13 cellular contexts compared by ENCODE assay signal in genomic region chr5:178576591-178577351, GRCh38. TPM values are rescaled to one million over a fixed set of nuclear protein-coding genes. Genes with fewer than 3 reads are reported as not detected.
DNase-seq lines count a peak whose midpoint lies in the region; ATAC-seq and TF ChIP-seq lines count a peak whose summit lies in the region.
"Had no signal": no experiment of that assay in that cellular context is flagged by ENCODE, and none has a peak within 500 bp of the region (broad histone marks: within the 10 kb centered on the region; RNA-seq: fewer than 3 reads in every experiment).

No MANE protein-coding gene starts in this region.

- peak overlapping the region; percentile 31 for H3K9ac ChIP-seq in iPS-18a (ENCODE audit: low read length)

- intact Hi-C loops in CD14-positive monocyte (cut with micrococcal nuclease), result no loop called here
- intact Hi-C loops in dorsolateral prefrontal cortex (cut with DNase I), result no loop called here
- intact Hi-C loops in CD4-positive, alpha-beta T cell (cut with DNase I, micrococcal nuclease), result no loop called here
- intact Hi-C loops in aorta (cut with DNase I), result no loop called here

- H3K9me3 Mint-ChIP-seq in CD14-positive monocyte (peaks cover 3 to 11% (median 4%) of the 10 kb centered on the region in 7 donors), progenitor cell of endocrine pancreas (ENCODE audit: low read depth) (peaks cover 9% of the 10 kb centered on the region)
- H3K9me3 Mint-ChIP-seq in activated CD8-positive, alpha-beta memory T cell treated with anti-CD3 and anti-CD28 coated beads, Interleukin-2, amount 10 ng/mL, durations not matched to agents 7 days and 5 days (ENCODE audit: low read depth), result no peaks in the 10 kb centered on the region
- no peaks in the 10 kb centered on the region for H3K9me3 Mint-ChIP-seq in CD4-positive, alpha-beta T cell

- H3K27me3 Mint-ChIP-seq in CD14-positive monocyte (ENCODE audit: low read depth in 3 of 3) (peaks cover 23 to 40% (median 25%) of the 10 kb centered on the region in 3 donors), progenitor cell of endocrine pancreas (peaks cover 42% of the 10 kb centered on the region)
- peaks cover 41% of the 10 kb centered on the region for H3K27me3 Mint-ChIP-seq in activated CD8-positive, alpha-beta memory T cell treated with anti-CD3 and anti-CD28 coated beads, Interleukin-2, amount 10 ng/mL, durations not matched to agents 7 days and 5 days
- peaks cover 63% of the 10 kb centered on the region for H3K27me3 Mint-ChIP-seq in CD4-positive, alpha-beta T cell

- POLR2A ChIA-PET in CD4-positive, alpha-beta T cell (lab: Charles Lee), result no interaction called here

- H3K4me3 ChIP-seq in dorsolateral prefrontal cortex (peak overlapping the region in 56 of 59 donors; percentile 8 to 65 (median 46)), iPS-18a (ENCODE audit: low read length) (peak overlapping the region; percentile 50), aorta (ENCODE audit: low read length in 2 of 2) (no peak overlapping the region)

- peak overlapping the region; percentile 43 to 80 for H3K4me3 Mint-ChIP-seq in CD14-positive monocyte
- peak overlapping the region; percentile 73 for H3K4me3 Mint-ChIP-seq in progenitor cell of endocrine pancreas (ENCODE audit: low read depth)
- H3K4me3 Mint-ChIP-seq in activated CD8-positive, alpha-beta memory T cell treated with anti-CD3 and anti-CD28 coated beads, Interleukin-2, amount 10 ng/mL, durations not matched to agents 7 days and 5 days, result no peak overlapping the region
- no peak overlapping the region for H3K4me3 Mint-ChIP-seq in CD4-positive, alpha-beta T cell

- DNase-seq in CD14-positive monocyte (ENCODE audit: low spot score) (no peak), dorsolateral prefrontal cortex (no peak), progenitor cell of endocrine pancreas (ENCODE audit: low spot score, unreplicated experiment) (peak; percentile 36), NCI-H226 (no peak), aorta (no peak)
- DNase-seq in activated CD8-positive, alpha-beta memory T cell treated with anti-CD3 and anti-CD28 coated beads, Interleukin-2, amount 10 ng/mL, durations not matched to agents 7 days and 5 days, result no peak
- no peak for DNase-seq in CD4-positive, alpha-beta T cell
- DNase-seq: activated CD4-positive, alpha-beta T cell treated with anti-CD3 and anti-CD28 coated beads for 1 hour; Calu3; effector memory CD4-positive, alpha-beta T cell; PC-3 had no signal

- H3K27me3 ChIP-seq in dorsolateral prefrontal cortex (peaks cover 0 to 38% (median 12%) of the 10 kb centered on the region in 45 donors), iPS-18a (ENCODE audit: control insufficient read depth, insufficient read depth, low read length) (peaks cover 23% of the 10 kb centered on the region), aorta (ENCODE audit: control insufficient read depth in 1 of 2, insufficient read depth in 2 of 2, low read length in 1 of 2) (no peaks in the 10 kb centered on the region)
- H3K27me3 ChIP-seq in CD4-positive, alpha-beta T cell (ENCODE audit: control insufficient read depth, insufficient read depth, low read length), result peaks cover 30% of the 10 kb centered on the region

- H3K4me1 ChIP-seq in iPS-18a (ENCODE audit: control insufficient read depth, low read depth, low read length) (no peaks in the 10 kb centered on the region), aorta (ENCODE audit: control insufficient read depth in 1 of 2, insufficient read depth in 2 of 2, low read length in 2 of 2) (no peaks in the 10 kb centered on the region)

- 4% methylated on average over 75 to 92 of the region's 92 CpGs for WGBS in aorta, 2 donors

- H3K4me1 Mint-ChIP-seq in CD14-positive monocyte (peaks cover 2% of the 10 kb centered on the region), progenitor cell of endocrine pancreas (ENCODE audit: low read depth) (no peaks in the 10 kb centered on the region)
- H3K4me1 Mint-ChIP-seq in activated CD8-positive, alpha-beta memory T cell treated with anti-CD3 and anti-CD28 coated beads, Interleukin-2, amount 10 ng/mL, durations not matched to agents 7 days and 5 days, result no peaks in the 10 kb centered on the region
- no peaks in the 10 kb centered on the region for H3K4me1 Mint-ChIP-seq in CD4-positive, alpha-beta T cell (ENCODE audit: low read depth)

- H3K9me3 ChIP-seq in iPS-18a (ENCODE audit: control insufficient read depth, low read depth, low read length) (no peaks in the 10 kb centered on the region), aorta (ENCODE audit: control insufficient read depth, low read length) (no peaks in the 10 kb centered on the region)
- no peaks in the 10 kb centered on the region for H3K9me3 ChIP-seq in CD4-positive, alpha-beta T cell (ENCODE audit: control insufficient read depth, low read length)

- H3K36me3 ChIP-seq in iPS-18a (ENCODE audit: control insufficient read depth, low read depth, low read length) (no peaks in the 10 kb centered on the region), aorta (ENCODE audit: control insufficient read depth in 1 of 2, insufficient read depth in 2 of 2, low read length in 1 of 2) (no peaks in the 10 kb centered on the region)

- TF ChIP-seq CTCF in CD14-positive monocyte (IDR thresholded peaks at IDR 0.05) (no peak), dorsolateral prefrontal cortex (IDR thresholded peaks at IDR 0.05 in 54 of 56, conservative IDR thresholded peaks at IDR 0.05 in 2 of 56; ENCODE audit: low read depth in 1 of 56, partially characterized antibody in 56 of 56) (no peak), progenitor cell of endocrine pancreas (IDR thresholded peaks at IDR 0.05; ENCODE audit: unreplicated experiment) (no peak)
- no peak for TF ChIP-seq CTCF in CD4-positive, alpha-beta T cell (IDR thresholded peaks at IDR 0.05)

- no peak for ATAC-seq in activated CD8-positive, alpha-beta memory T cell treated with anti-CD3 and anti-CD28 coated beads, Interleukin-2, amount 10 ng/mL, durations not matched to agents 7 days and 5 days
- ATAC-seq in CD4-positive, alpha-beta T cell (ENCODE audit: poor library complexity), result no peak
- ATAC-seq in aorta (ENCODE audit: low FRiP score), result no peak
- ATAC-seq: PC-3 had no signal

- peak overlapping the region in 2 of 7 donors; percentile 41 to 46 for H3K27ac Mint-ChIP-seq in CD14-positive monocyte
- peak overlapping the region; percentile 73 for H3K27ac Mint-ChIP-seq in progenitor cell of endocrine pancreas
- H3K27ac Mint-ChIP-seq in activated CD8-positive, alpha-beta memory T cell treated with anti-CD3 and anti-CD28 coated beads, Interleukin-2, amount 10 ng/mL, durations not matched to agents 7 days and 5 days, result no peak overlapping the region
- H3K27ac Mint-ChIP-seq in CD4-positive, alpha-beta T cell, result no peak overlapping the region

- CTCF ChIA-PET in activated CD8-positive, alpha-beta memory T cell treated with anti-CD3 and anti-CD28 coated beads, Interleukin-2, amount 10 ng/mL, durations not matched to agents 7 days and 5 days (lab: Charles Lee), result no interaction called here
- CTCF ChIA-PET in CD4-positive, alpha-beta T cell (lab: Charles Lee), result no interaction called here

- peaks cover 0 to 3% of the 10 kb centered on the region in 2 donors for H3K36me3 Mint-ChIP-seq in CD14-positive monocyte
- H3K36me3 Mint-ChIP-seq in progenitor cell of endocrine pancreas (ENCODE audit: insufficient read depth), result peaks cover 2% of the 10 kb centered on the region
- H3K36me3 Mint-ChIP-seq in activated CD8-positive, alpha-beta memory T cell treated with anti-CD3 and anti-CD28 coated beads, Interleukin-2, amount 10 ng/mL, durations not matched to agents 7 days and 5 days, result no peaks in the 10 kb centered on the region
- H3K36me3 Mint-ChIP-seq in CD4-positive, alpha-beta T cell (ENCODE audit: low read depth), result no peaks in the 10 kb centered on the region

- peak overlapping the region in 2 of 59 donors; percentile 18 to 27 for H3K27ac ChIP-seq in dorsolateral prefrontal cortex
- H3K27ac ChIP-seq in iPS-18a (ENCODE audit: low read length), result no peak overlapping the region
- no peak overlapping the region for H3K27ac ChIP-seq in CD4-positive, alpha-beta T cell (ENCODE audit: low read depth, low read length)
- no peak overlapping the region for H3K27ac ChIP-seq in aorta (ENCODE audit: low read depth in 1 of 2, low read length in 2 of 2)
- H3K27ac ChIP-seq: HL-60 had no signal

RNA-seq across cellular contexts. Expression of gene COL23A1, which starts 13.4 kb away (rescaled TPM):
- under 1 TPM in 1 of 2 donors, not detected in 1; 0.11 TPM for polyA plus RNA-seq in CD14-positive monocyte
- 1 to 10 TPM; 1.3 to 9.7 (median 5.3) TPM for total RNA-seq in dorsolateral prefrontal cortex
- total RNA-seq in progenitor cell of endocrine pancreas, result 0.36 and 0.64 TPM in 2 replicates
- under 1 TPM; 0.18 to 0.19 TPM for total RNA-seq in activated CD8-positive, alpha-beta memory T cell treated with anti-CD3 and anti-CD28 coated beads, Interleukin-2, amount 10 ng/mL, durations not matched to agents 7 days and 5 days
- total RNA-seq in CD4-positive, alpha-beta T cell, result not detected
- 1 to 10 TPM in 1 of 2 donors, under 1 TPM in 1; 0.36 to 1.5 TPM for total RNA-seq in aorta
- polyA plus RNA-seq in aorta, result 1 to 10 TPM in 1 of 2 donors, not detected in 1; 1.1 TPM
- total RNA-seq: Calu3, PC-3 had no signal

RNA-seq across cellular contexts. Expression of gene CLK4, which starts 50.1 kb away (rescaled TPM):
- polyA plus RNA-seq in CD14-positive monocyte (1 to 10 TPM; 3.0 to 4.9 TPM), aorta (10 to 100 TPM; 11.6 to 36.9 TPM)
- total RNA-seq in dorsolateral prefrontal cortex (10 to 100 TPM; 39.0 to 95.3 (median 58.1) TPM), progenitor cell of endocrine pancreas (37.9 and 38.1 TPM in 2 replicates), aorta (10 to 100 TPM; 26.3 to 39.5 TPM)
- total RNA-seq in activated CD8-positive, alpha-beta memory T cell treated with anti-CD3 and anti-CD28 coated beads, Interleukin-2, amount 10 ng/mL, durations not matched to agents 7 days and 5 days, result 10 to 100 TPM; 25.2 to 29.4 TPM
- total RNA-seq in CD4-positive, alpha-beta T cell, result 100 to 1,000 TPM; 109 to 123 TPM

Comparison
In these comparisons a context has a peak if more than half of its experiments do, and no peak if none do; other contexts are left out.
1. H3K4me3 Mint-ChIP-seq: peak in CD14-positive monocyte (2 of 2) and progenitor cell of endocrine pancreas (single experiment); none in activated CD8-positive, alpha-beta memory T cell treated with anti-CD3 and anti-CD28 coated beads, Interleukin-2, amount 10 ng/mL, durations not matched to agents 7 days and 5 days (single experiment) and CD4-positive, alpha-beta T cell (single experiment).
2. H3K4me3 ChIP-seq: peak in dorsolateral prefrontal cortex (56 of 59) and iPS-18a (single experiment); none in aorta (0 of 2).